ENCODE assay signal across 27 cellular contexts in genomic region chr9:20494035-20494434, GRCh38.
"Had no signal": no experiment of that assay in that cellular context is flagged by ENCODE, and none has a peak within 500 bp of the region (broad histone marks: within the 10 kb centered on the region; RNA-seq: fewer than 3 reads in every experiment).

No MANE protein-coding gene starts in this region.

- H3K27ac ChIP-seq: left lung, lower lobe of right lung, ovary, prostate gland, tibial nerve, uterus had no signal

- H3K36me3 ChIP-seq: left lung, lower lobe of right lung, ovary, prostate gland, tibial nerve, uterus had no signal

- H3K9me3 ChIP-seq: left lung, lower lobe of right lung, ovary, prostate gland, tibial nerve, uterus had no signal

- H3K4me1 ChIP-seq: left lung, lower lobe of right lung, prostate gland, tibial nerve had no signal

- H3K36me3 Mint-ChIP-seq: natural killer cell; stimulated activated memory B cell treated with anti-CD40 and anti-IgM and Interleukin-4, amounts not matched to agents 10 μg/mL and 1 μg/mL and 100 μg/mL, for 72 hours had no signal

- H3K4me1 Mint-ChIP-seq: stimulated activated memory B cell treated with anti-CD40 and anti-IgM and Interleukin-4, amounts not matched to agents 10 μg/mL and 1 μg/mL and 100 μg/mL, for 72 hours had no signal

- H3K27me3 ChIP-seq: left lung, ovary, tibial nerve, uterus had no signal

- H3K27ac Mint-ChIP-seq: immature natural killer cell; mesothelial cell of epicardium; natural killer cell; stimulated activated memory B cell treated with anti-CD40 and anti-IgM and Interleukin-4, amounts not matched to agents 10 μg/mL and 1 μg/mL and 100 μg/mL, for 72 hours; stimulated activated naive CD8-positive, alpha-beta T cell treated with anti-CD3 and anti-CD28 coated beads, Interleukin-15, amount 100 ng/mL, for 72 hours; type B pancreatic cell had no signal

- H3K9me3 Mint-ChIP-seq: immature natural killer cell; natural killer cell; stimulated activated memory B cell treated with anti-CD40 and anti-IgM and Interleukin-4, amounts not matched to agents 10 μg/mL and 1 μg/mL and 100 μg/mL, for 72 hours; type B pancreatic cell had no signal

- H3K4me3 ChIP-seq: left lung, lower lobe of right lung, ovary, prostate gland, smooth muscle cell, tibial nerve, uterus had no signal

- H3K4me3 Mint-ChIP-seq: immature natural killer cell; mesothelial cell of epicardium; naive B cell; natural killer cell; stimulated activated memory B cell treated with anti-CD40 and anti-IgM and Interleukin-4, amounts not matched to agents 10 μg/mL and 1 μg/mL and 100 μg/mL, for 72 hours; stimulated activated naive CD8-positive, alpha-beta T cell treated with anti-CD3 and anti-CD28 coated beads, Interleukin-15, amount 100 ng/mL, for 72 hours; type B pancreatic cell had no signal

- DNase-seq: hypothalamus; immature natural killer cell; kidney; left colon; left lung; lower lobe of right lung; mammary epithelial cell; mesenchymal stem cell; naive B cell; natural killer cell; ovary; retina; right cardiac atrium; stimulated activated CD4-positive, alpha-beta T cell treated with anti-CD3 and anti-CD28 coated beads, Interleukin-1b, Interleukin-23, amount 100 ng/mL, for 48 hours; stimulated activated CD4-positive, alpha-beta T cell treated with anti-CD3 and anti-CD28 coated beads, Interleukin-2, amount 100 ng/mL, for 48 hours; stimulated activated CD4-positive, alpha-beta T cell treated with anti-CD3 and anti-CD28 coated beads, Interleukin-4, amount 100 ng/mL, for 4 hours; stimulated activated CD8-positive, alpha-beta memory T cell treated with anti-CD3 and anti-CD28 coated beads, Interleukin-4, amount 100 ng/mL, for 48 hours; stimulated activated naive CD4-positive, alpha-beta T cell treated with Interleukin-2 at 50 U/mL for 16 hours; stimulated activated naive CD8-positive, alpha-beta T cell treated with anti-CD3 and anti-CD28 coated beads, Interleukin-15, amount 100 ng/mL, for 72 hours; substantia nigra; uterus had no signal

- H3K27me3 Mint-ChIP-seq: naive B cell; stimulated activated memory B cell treated with anti-CD40 and anti-IgM and Interleukin-4, amounts not matched to agents 10 μg/mL and 1 μg/mL and 100 μg/mL, for 72 hours; stimulated activated naive CD8-positive, alpha-beta T cell treated with anti-CD3 and anti-CD28 coated beads, Interleukin-15, amount 100 ng/mL, for 72 hours; type B pancreatic cell had no signal
